Comparison of ENCODE assay signal across 8 cellular contexts in the genomic region with DNA sequence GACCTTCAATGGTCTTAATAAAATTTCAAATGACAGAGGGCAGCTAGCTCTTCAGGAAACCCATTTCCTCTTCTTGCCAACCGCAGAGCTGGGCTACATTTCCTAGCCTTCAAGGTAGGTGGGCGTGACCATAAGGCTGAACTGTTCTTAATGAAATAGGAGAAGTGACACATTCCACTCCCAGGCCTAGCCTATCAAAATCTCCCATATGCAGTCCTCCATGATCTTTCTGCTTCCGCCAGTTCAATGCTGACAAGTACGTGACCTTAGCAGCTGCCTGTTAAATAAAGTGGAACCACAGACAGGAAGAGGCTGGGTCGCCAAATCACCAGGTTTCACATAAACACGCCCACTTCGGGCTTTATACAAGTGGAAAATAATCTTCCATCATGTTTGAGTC. TPM values are rescaled to one million over a fixed set of nuclear protein-coding genes. Genes with fewer than 3 reads are reported as not detected.
DNase-seq lines count a peak whose midpoint lies in the region; ATAC-seq, FAIRE-seq and TF ChIP-seq lines count a peak whose summit lies in the region.

No MANE protein-coding gene starts in this region.

- CTCF ChIA-PET in HepG2 (lab: Yijun Ruan, JAX; ENCODE audit: low intra/inter-chr PET ratio, low total read pairs) (no interaction called here), PC-3 (lab: Charles Lee) (no interaction called here)
- CTCF ChIA-PET in activated CD4-positive, alpha-beta T cell treated with anti-CD3 and anti-CD28 coated beads, Interleukin-2, amount 10 ng/mL, durations not matched to agents 7 days and 5 days (lab: Charles Lee): interaction anchor here (0.8 to 1.4 kb wide), 2 partner anchors 9 to 27 kb away, joined by 3 read pairs; no protein-coding TSS in a partner anchor

- H2AFZ ChIP-seq in HepG2 (ENCODE audit: low read length) (no peak overlapping the region), PC-3 (ENCODE audit: low read length) (no peak overlapping the region)

- TF ChIP-seq CTCF in right lobe of liver (IDR thresholded peaks at IDR 0.05): no peak
- TF ChIP-seq CTCF in HepG2 (CRISPR knock-in tag; IDR thresholded peaks at IDR 0.05): no peak
- no peak for TF ChIP-seq CTCF in BE2C (IDR thresholded peaks at IDR 0.05; ENCODE audit: low read depth, low read length)
- TF ChIP-seq CTCF in PC-3 (conservative IDR thresholded peaks at IDR 0.05; ENCODE audit: low read depth, low read length): no peak

- no peak for TF ChIP-seq POLR2A in right lobe of liver (IDR thresholded peaks at IDR 0.05)
- TF ChIP-seq POLR2A in HepG2 (IDR thresholded peaks at IDR 0.05; ENCODE audit: insufficient read depth in 1 of 2, low read depth in 2 of 2, low read length in 2 of 2): no peak

- in situ Hi-C loops in HepG2 (cut with HindIII; ENCODE audit: extremely low pct_ligation_motif_present, low pct_unique_long_range_greater_than_20kb): no loop called here

- H3K9me2 ChIP-seq in PC-3 (replicated peaks; ENCODE audit: low read length): no peaks in the 10 kb centered on the region

- no peak overlapping the region for H3K4me2 ChIP-seq in HepG2 (ENCODE audit: low read depth, low read length)
- H3K4me2 ChIP-seq in PC-3 (ENCODE audit: low read length): no peak overlapping the region

- TF ChIP-seq RAD21 in HepG2 (CRISPR knock-in tag; IDR thresholded peaks at IDR 0.05): no peak

- H3K36me3 ChIP-seq in right lobe of liver (no peaks in the 10 kb centered on the region), HepG2 (replicated peaks in 1 of 2; ENCODE audit: control insufficient read depth in 1 of 2, insufficient read depth in 2 of 2, low read length in 2 of 2) (no peaks in the 10 kb centered on the region), BE2C (no peaks in the 10 kb centered on the region), PC-3 (ENCODE audit: low read depth, low read length) (no peaks in the 10 kb centered on the region)

- DNase-seq in right lobe of liver (no peak), HepG2 (ENCODE audit: low spot score) (no peak), naive B cell (peak; percentile 83), BE2C (no peak), PC-3 (no peak), T1000 (lab: John Stamatoyannopoulos, UW) (no peak)
- DNase-seq in activated CD4-positive, alpha-beta T cell treated with anti-CD3 and anti-CD28 coated beads, Interleukin-2, amount 10 ng/mL, durations not matched to agents 7 days and 5 days: peak; percentile 74

- H3K27me3 ChIP-seq in right lobe of liver (no peaks in the 10 kb centered on the region), HepG2 (ENCODE audit: control insufficient read depth in 1 of 2, insufficient read depth in 2 of 2, low read length in 2 of 2) (no peaks in the 10 kb centered on the region; a peak in 1 of 5 replicates), BE2C (peaks cover 6% of the 10 kb centered on the region; the same call in 1 of the 2 replicates), PC-3 (ENCODE audit: low read length) (no peaks in the 10 kb centered on the region)

- H3K4me1 Mint-ChIP-seq in activated CD4-positive, alpha-beta T cell treated with anti-CD3 and anti-CD28 coated beads, Interleukin-2, amount 10 ng/mL, durations not matched to agents 7 days and 5 days: peaks cover 46% of the 10 kb centered on the region
- peaks cover 43 to 56% (median 48%) of the 10 kb centered on the region in 3 donors for H3K4me1 Mint-ChIP-seq in naive B cell

- H3K9ac ChIP-seq in HepG2 (ENCODE audit: insufficient read depth, low read depth, low read length) (no peak overlapping the region), PC-3 (ENCODE audit: low read length) (no peak overlapping the region)

- no peaks in the 10 kb centered on the region for H3K79me2 ChIP-seq in HepG2 (ENCODE audit: insufficient read depth, low read length)
- H3K79me2 ChIP-seq in PC-3 (ENCODE audit: low read length): no peaks in the 10 kb centered on the region; the same call in 1 of the 2 replicates

- H3K4me3 Mint-ChIP-seq in activated CD4-positive, alpha-beta T cell treated with anti-CD3 and anti-CD28 coated beads, Interleukin-2, amount 10 ng/mL, durations not matched to agents 7 days and 5 days: peak overlapping the region; percentile 35
- peak overlapping the region; percentile 7 to 75 (median 61) for H3K4me3 Mint-ChIP-seq in naive B cell

- H3K27me3 Mint-ChIP-seq in activated CD4-positive, alpha-beta T cell treated with anti-CD3 and anti-CD28 coated beads, Interleukin-2, amount 10 ng/mL, durations not matched to agents 7 days and 5 days: no peaks in the 10 kb centered on the region
- H3K27me3 Mint-ChIP-seq in naive B cell: no peaks in the 10 kb centered on the region

- H3K4me3 ChIP-seq in right lobe of liver: no peak overlapping the region
- no peak overlapping the region for H3K4me3 ChIP-seq in HepG2 (replicated peaks in 1 of 3; ENCODE audit: insufficient read depth in 1 of 3, low read depth in 2 of 3, low read length in 3 of 3)
- H3K4me3 ChIP-seq in BE2C (ENCODE audit: low read depth, low read length): no peak overlapping the region
- H3K4me3 ChIP-seq in PC-3 (ENCODE audit: low read length): no peak overlapping the region

- TF ChIP-seq EP300 in HepG2 (IDR thresholded peaks at IDR 0.05; ENCODE audit: low read depth in 2 of 2, low read length in 2 of 2) (no peak), HepG2 (CRISPR knock-in tag; IDR thresholded peaks at IDR 0.05; ENCODE audit: borderline replicate concordance) (no peak)

- H3K27ac Mint-ChIP-seq in activated CD4-positive, alpha-beta T cell treated with anti-CD3 and anti-CD28 coated beads, Interleukin-2, amount 10 ng/mL, durations not matched to agents 7 days and 5 days: peak overlapping the region; percentile 89
- peak overlapping the region; percentile 62 to 96 (median 79) for H3K27ac Mint-ChIP-seq in naive B cell

- no peak for FAIRE-seq in HepG2 (lab: Jason Lieb, UNC)

- intact Hi-C loops in right lobe of liver (cut with DNase I): no loop called here
- intact Hi-C loops in HepG2 (cut with micrococcal nuclease; ENCODE audit: unreplicated experiment): no loop called here
- intact Hi-C loops in PC-3 (cut with micrococcal nuclease): no loop called here

- H3K27ac ChIP-seq in right lobe of liver: no peak overlapping the region
- H3K27ac ChIP-seq in HepG2 (ENCODE audit: extremely low read length, insufficient read depth, low read length): no peak overlapping the region
- H3K27ac ChIP-seq in PC-3 (ENCODE audit: low read length): no peak overlapping the region

- no peaks in the 10 kb centered on the region for H3F3A ChIP-seq in PC-3 (ENCODE audit: low read length, unreplicated experiment)

- 48% methylated on average over 4 of the region's 7 CpGs for WGBS in right lobe of liver (ENCODE audit: insufficient coverage, low coverage, low lambda C conversion rate, missing lambda C conversion rate)
- WGBS in HepG2 (ENCODE audit: low lambda C conversion rate): 74% methylated on average over 7 of the region's 7 CpGs

- H4K20me1 ChIP-seq in HepG2 (ENCODE audit: insufficient read depth, low read length) (no peaks in the 10 kb centered on the region), PC-3 (ENCODE audit: low read length) (no peaks in the 10 kb centered on the region)

- BruUV-seq in HepG2 (replicated peaks; lab: Mats Ljungman, UMichigan): no TSS peak
- no TSS peak for BruUV-seq in PC-3 (replicated peaks; lab: Mats Ljungman, UMichigan)

- H3K9me3 ChIP-seq in right lobe of liver: no peaks in the 10 kb centered on the region
- no peaks in the 10 kb centered on the region for H3K9me3 ChIP-seq in HepG2 (ENCODE audit: low read length)
- H3K9me3 ChIP-seq in BE2C: no peaks in the 10 kb centered on the region
- no peaks in the 10 kb centered on the region for H3K9me3 ChIP-seq in PC-3 (ENCODE audit: low read length)

- peaks cover 11% of the 10 kb centered on the region for H3K9me3 Mint-ChIP-seq in activated CD4-positive, alpha-beta T cell treated with anti-CD3 and anti-CD28 coated beads, Interleukin-2, amount 10 ng/mL, durations not matched to agents 7 days and 5 days
- H3K9me3 Mint-ChIP-seq in naive B cell: peaks cover 0 to 11% (median 0%) of the 10 kb centered on the region in 7 donors

- ATAC-seq in right lobe of liver (peak in 3 of 4 donors; percentile 20 to 41 (median 20)), HepG2 (no peak), HG03521 (IDR thresholded peaks at IDR 0.05; ENCODE audit: unreplicated experiment) (peak; percentile 88), naive B cell (ENCODE audit: low read depth in 2 of 2) (peak; percentile 96), PC-3 (no peak)

- POLR2A ChIA-PET in HepG2 (lab: Yijun Ruan, JAX) (interaction anchor here (0.9 kb wide), 1 partner anchor 17 kb away, joined by 3 read pairs; no protein-coding TSS in a partner anchor), PC-3 (lab: Charles Lee; ENCODE audit: unreplicated experiment) (no interaction called here)
- POLR2A ChIA-PET in activated CD4-positive, alpha-beta T cell treated with anti-CD3 and anti-CD28 coated beads, Interleukin-2, amount 10 ng/mL, durations not matched to agents 7 days and 5 days (lab: Charles Lee): no interaction called here

- H3K36me3 Mint-ChIP-seq in activated CD4-positive, alpha-beta T cell treated with anti-CD3 and anti-CD28 coated beads, Interleukin-2, amount 10 ng/mL, durations not matched to agents 7 days and 5 days (ENCODE audit: low read depth): peaks cover 17% of the 10 kb centered on the region
- H3K36me3 Mint-ChIP-seq in naive B cell: peaks cover 0 to 7% of the 10 kb centered on the region in 2 donors

- no peaks in the 10 kb centered on the region for H3K4me1 ChIP-seq in right lobe of liver
- peaks cover 21% of the 10 kb centered on the region for H3K4me1 ChIP-seq in HepG2 (ENCODE audit: insufficient read depth, low read length)
- H3K4me1 ChIP-seq in BE2C: no peaks in the 10 kb centered on the region
- H3K4me1 ChIP-seq in PC-3 (ENCODE audit: insufficient read depth, low read length): peaks cover 16% of the 10 kb centered on the region

RNA-seq across cellular contexts. Expression of a gene that starts 13.2 kb away (rescaled TPM):
- total RNA-seq in right lobe of liver: 1 to 10 TPM; 1.2 to 5.1 (median 2.1) TPM
- 5.5 and 7.9 TPM in 2 replicates for total RNA-seq in HepG2 (2016; rRNA removed; fragmentation: Illumina TruSeq; extraction: Trizol)
- total RNA-seq in HepG2 (2016; cell fraction: cytosol; rRNA removed; fragmentation: Illumina TruSeq; extraction: Trizol; ENCODE audit: low read depth): 3.0 and 3.9 TPM in 2 replicates
- total RNA-seq in HepG2 (2016; cell fraction: insoluble cytoplasmic fraction; rRNA removed; fragmentation: Illumina TruSeq; extraction: Trizol): 5.1 and 8.6 TPM in 2 replicates
- total RNA-seq in HepG2 (2016; cell fraction: membrane; rRNA removed; fragmentation: Illumina TruSeq; extraction: Trizol): 2.8 and 3.4 TPM in 2 replicates
- total RNA-seq in HepG2 (2016; cell fraction: nucleus; rRNA removed; fragmentation: Illumina TruSeq; extraction: Trizol): 14.0 and 14.4 TPM in 2 replicates
- 18.1 and 24.3 TPM in 2 replicates for polyA plus RNA-seq in HepG2 (2011; rRNA removed)
- polyA plus RNA-seq in HepG2 (2011; cell fraction: cytosol; rRNA removed): 15.4 and 23.2 TPM in 2 replicates
- polyA plus RNA-seq in HepG2 (2011; cell fraction: nucleus; rRNA removed): 27.2 and 31.6 TPM in 2 replicates
- 41.2 and 105 TPM in 2 replicates for polyA plus RNA-seq in HepG2 (2012)
- polyA plus RNA-seq in HepG2 (2016; cell fraction: cytosol; fragmentation: Illumina TruSeq; extraction: Trizol; ENCODE audit: low read depth): 1.3 and 1.5 TPM in 2 replicates
- polyA plus RNA-seq in HepG2 (2016; cell fraction: insoluble cytoplasmic fraction; fragmentation: Illumina TruSeq; extraction: Trizol; ENCODE audit: low read depth): 5.2 and 7.0 TPM in 2 replicates
- 3.2 and 3.5 TPM in 2 replicates for polyA plus RNA-seq in HepG2 (2016; cell fraction: membrane; fragmentation: Illumina TruSeq; extraction: Trizol; ENCODE audit: low read depth)
- 24.9 and 28.8 TPM in 2 replicates for polyA plus RNA-seq in HepG2 (2016; cell fraction: nucleus; fragmentation: Illumina TruSeq; extraction: Trizol; ENCODE audit: insufficient read depth, low read depth)
- polyA minus RNA-seq in HepG2 (2011; rRNA and poly(A)+ RNA removed; ENCODE audit: low replicate concordance): 1.8 and 14.9 TPM in 2 replicates
- 11.7 and 23.7 TPM in 2 replicates for polyA minus RNA-seq in HepG2 (2011; cell fraction: cytosol; rRNA and poly(A)+ RNA removed)
- polyA minus RNA-seq in HepG2 (2011; cell fraction: nucleus; rRNA and poly(A)+ RNA removed): 15.5 and 22.8 TPM in 2 replicates
- 1 to 10 TPM; 4.4 to 4.8 TPM for total RNA-seq in activated CD4-positive, alpha-beta T cell treated with anti-CD3 and anti-CD28 coated beads, Interleukin-2, amount 10 ng/mL, durations not matched to agents 7 days and 5 days
- 1 to 10 TPM; 1.6 to 6.1 (median 3.4) TPM for polyA plus RNA-seq in naive B cell (ENCODE audit: low read depth in 6 of 6)
- polyA plus RNA-seq in BE2C (2012; ENCODE audit: insufficient read depth, insufficient read length, low read depth): 2.1 TPM
- total RNA-seq in PC-3 (2014; rRNA removed): 17.1 and 18.8 TPM in 2 replicates

Comparison
In these comparisons a context has a peak if more than half of its experiments do, and no peak if none do; other contexts are left out.
1. ATAC-seq: peak in right lobe of liver (3 of 4), HG03521 (single experiment) and naive B cell (2 of 2); none in HepG2 (single experiment) and PC-3 (single experiment).
2. DNase-seq: peak in activated CD4-positive, alpha-beta T cell treated with anti-CD3 and anti-CD28 coated beads, Interleukin-2, amount 10 ng/mL, durations not matched to agents 7 days and 5 days (single experiment) and naive B cell (single experiment); none in right lobe of liver (0 of 3), HepG2 (single experiment), BE2C (single experiment), PC-3 (single experiment) and T1000 (single experiment).